8 cellular contexts compared by ENCODE assay signal in the genomic region with DNA sequence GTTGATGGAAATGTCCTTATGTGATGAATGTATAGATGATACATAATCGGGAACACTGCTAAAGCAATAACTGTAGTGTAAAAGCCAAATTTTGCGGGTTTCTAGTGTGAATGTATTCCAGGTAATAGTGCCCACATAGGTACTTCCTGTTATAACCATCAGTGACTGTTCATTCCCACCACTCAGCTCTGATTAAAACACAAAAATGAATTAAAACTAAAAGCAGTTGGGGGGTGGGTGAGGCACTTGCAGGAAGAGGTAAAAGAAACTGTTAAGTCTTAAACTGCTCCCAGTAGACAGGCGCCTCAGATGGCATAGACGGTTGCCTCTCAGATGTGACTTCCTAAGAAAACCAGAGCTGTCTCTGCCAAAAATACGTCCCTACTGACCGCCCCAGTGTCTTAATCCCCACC. TPM values are rescaled to one million over a fixed set of nuclear protein-coding genes. Genes with fewer than 3 reads are reported as not detected.
DNase-seq lines count a peak whose midpoint lies in the region; ATAC-seq and TF ChIP-seq lines count a peak whose summit lies in the region.

No MANE protein-coding gene starts in this region.

- peaks cover 39% of the 10 kb centered on the region for H3K4me1 ChIP-seq in Loucy (ENCODE audit: insufficient read depth, low read length, poor library complexity, severe bottlenecking)
- H3K4me1 ChIP-seq in body of pancreas, result peaks cover 27% of the 10 kb centered on the region

- no peaks in the 10 kb centered on the region for H3K9me3 Mint-ChIP-seq in neural crest cell

- no peak overlapping the region for H3K27ac Mint-ChIP-seq in neural crest cell (ENCODE audit: unreplicated experiment)

- TF ChIP-seq CTCF in C4-2B (conservative IDR thresholded peaks at IDR 0.05), result no peak
- no peak for TF ChIP-seq CTCF in Loucy (conservative IDR thresholded peaks at IDR 0.05; ENCODE audit: low read length)
- TF ChIP-seq CTCF in body of pancreas (IDR thresholded peaks at IDR 0.05), result no peak
- TF ChIP-seq CTCF in neural crest cell (conservative IDR thresholded peaks at IDR 0.05), result no peak

- no peaks in the 10 kb centered on the region for H3K27me3 Mint-ChIP-seq in neural crest cell (ENCODE audit: low read depth)

- H3K9me3 ChIP-seq in Loucy (ENCODE audit: insufficient read depth, low read depth, low read length) (no peaks in the 10 kb centered on the region), body of pancreas (no peaks in the 10 kb centered on the region)

- H3K36me3 Mint-ChIP-seq in neural crest cell (ENCODE audit: low read depth), result peaks cover 3% of the 10 kb centered on the region

- H3K4me3 ChIP-seq in Loucy (ENCODE audit: low read length, poor library complexity, severe bottlenecking), result peak overlapping the region; percentile 78
- H3K4me3 ChIP-seq in body of pancreas, result peak overlapping the region in 1 of 2 donors; percentile 75

- H3K27ac ChIP-seq in C4-2B (peak overlapping the region; percentile 96), body of pancreas (peak overlapping the region; percentile 93 to 99 (median 96))

- DNase-seq in body of pancreas (no peak), neural crest cell (ENCODE audit: low read depth, low spot score) (no peak), erythroblast (lab: John Stamatoyannopoulos, UW) (no peak), NCI-H1694 treated with DMSO at 0.1 percent for 48 hours (lab: John Stamatoyannopoulos, UW) (no peak)

- peaks cover 4% of the 10 kb centered on the region for H4K20me1 ChIP-seq in Loucy (ENCODE audit: insufficient read depth, low read length, poor library complexity, severe bottlenecking)

- peak overlapping the region; percentile 84 for H3K4me3 Mint-ChIP-seq in neural crest cell

- WGBS in body of pancreas, 2 donors, result 65 to 81% methylated on average over 6 of the region's 6 CpGs

- intact Hi-C loops in body of pancreas (cut with DNase I), result no loop called here

- peak overlapping the region; percentile 75 for H2AFZ ChIP-seq in Loucy (ENCODE audit: low read length)

- peak overlapping the region; percentile 89 for H3K9ac ChIP-seq in Loucy (ENCODE audit: low read depth, low read length, poor library complexity, severe bottlenecking)

- peaks cover 24% of the 10 kb centered on the region for H3K79me2 ChIP-seq in Loucy (ENCODE audit: insufficient read depth, low read length)

- no peak for TF ChIP-seq POLR2A in body of pancreas (IDR thresholded peaks at IDR 0.05)
- TF ChIP-seq POLR2A in erythroblast (IDR thresholded peaks at IDR 0.05; ENCODE audit: low read length), result no peak

- ATAC-seq in body of pancreas, result no peak
- no peak for ATAC-seq in HG03571 (IDR thresholded peaks at IDR 0.05; ENCODE audit: unreplicated experiment)
- ATAC-seq in GM18861 (IDR thresholded peaks at IDR 0.05; ENCODE audit: unreplicated experiment), result no peak

- H3K36me3 ChIP-seq in Loucy (ENCODE audit: insufficient read depth, low read length) (no peaks in the 10 kb centered on the region), body of pancreas (replicated peaks in 1 of 2; ENCODE audit: insufficient read depth in 1 of 2, low read depth in 2 of 2) (no peaks in the 10 kb centered on the region)

- no peaks in the 10 kb centered on the region for H3K27me3 ChIP-seq in Loucy (ENCODE audit: insufficient read depth, low read length, poor library complexity, severe bottlenecking)
- no peaks in the 10 kb centered on the region for H3K27me3 ChIP-seq in body of pancreas

- peaks cover 17% of the 10 kb centered on the region for H3K4me1 Mint-ChIP-seq in neural crest cell

- no peaks in the 10 kb centered on the region for H3K9me2 ChIP-seq in Loucy (replicated peaks; ENCODE audit: low read depth, low read length)

- H3K4me2 ChIP-seq in Loucy (ENCODE audit: low read depth, low read length, poor library complexity, severe bottlenecking), result peak overlapping the region; percentile 90

- peaks cover 10% of the 10 kb centered on the region for H3F3A ChIP-seq in Loucy (ENCODE audit: low read depth)

RNA-seq across cellular contexts. Expression of gene MTHFS, which starts 0.9 kb away (rescaled TPM):
- total RNA-seq in body of pancreas (10 to 100 TPM; 26.5 to 29.3 TPM), neural crest cell (11.2 and 11.9 TPM in 2 replicates)
